In the genomic region with DNA sequence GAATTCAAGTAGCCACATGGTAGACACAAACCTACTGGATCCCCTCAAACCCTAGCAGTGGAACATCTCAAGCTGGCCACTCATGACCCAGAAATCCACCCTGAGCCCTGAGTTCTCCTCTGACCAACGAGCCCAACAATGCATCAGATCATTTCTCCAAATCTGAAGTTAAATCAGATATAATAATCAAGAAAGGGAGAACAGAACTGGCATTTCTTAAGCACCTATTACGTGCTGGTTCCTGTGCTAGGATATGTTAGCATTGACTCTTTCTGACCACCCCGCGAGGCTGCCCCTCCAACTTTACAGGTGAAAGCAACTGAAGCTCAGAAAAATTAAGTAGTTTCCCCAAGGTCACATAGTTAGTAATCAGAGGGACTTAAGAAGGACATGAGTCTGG, we compare ENCODE assay signal across 39 cellular contexts. TPM values are rescaled to one million over a fixed set of nuclear protein-coding genes. Genes with fewer than 3 reads are reported as not detected.
"Had no signal": no experiment of that assay in that cellular context is flagged by ENCODE, and none has a peak within 500 bp of the region (broad histone marks: within the 10 kb centered on the region; RNA-seq: fewer than 3 reads in every experiment).

No MANE protein-coding gene starts in this region.

- H3K9me3 ChIP-seq: adrenal gland, body of pancreas had no signal

- FAIRE-seq: astrocyte, bronchial epithelial cell, TTC549 had no signal

- H3K4me3 Mint-ChIP-seq: activated B cell treated with CpG ODN at 0.5 μM for 24 hours; activated CD4-positive, alpha-beta memory T cell treated with anti-CD3 and anti-CD28 coated beads for 36 hours; activated CD4-positive, alpha-beta T cell treated with anti-CD3 and anti-CD28 coated beads, Interleukin-2, amount 10 ng/mL, durations not matched to agents 24 days and 14 days; activated CD8-positive, alpha-beta T cell treated with anti-CD3 and anti-CD28 coated beads for 36 hours; activated naive CD4-positive, alpha-beta T cell treated with anti-CD3 and anti-CD28 coated beads for 36 hours; activated naive CD8-positive, alpha-beta T cell treated with anti-CD3 and anti-CD28 coated beads for 36 hours; activated T-cell treated with anti-CD3 and anti-CD28 coated beads, Interleukin-2, amount 50 U/mL, for 4 hours; activated T-cell treated with anti-CD3 and anti-CD28 coated beads, Interleukin-2, amount 50 U/mL, for 72 hours; activated T-helper 1 cell treated with anti-CD3 and anti-CD28 coated beads, Interleukin-12 subunit alpha, Interleukin-12 subunit beta, Interleukin-2, Interleukin-4 antibody, amounts not matched to agents 30 ng/mL and 10 ng/mL and 1 ng/mL, durations not matched to agents 14 hours and 24 hours and 36 hours; activated T-helper 17 cell treated with anti-CD3 and anti-CD28 coated beads, Interleukin-2, amount 50 U/mL, for 72 hours; central memory CD8-positive, alpha-beta T cell; T-helper 1 cell treated with Interleukin-12 subunit alpha and Interleukin-12 subunit beta and Interleukin-4 antibody, amounts not matched to agents 30 μg/mL and 1 μg/mL, for 36 hours; T-helper 2 cell treated with Interferon-gamma antibody and Interleukin-4, amounts not matched to agents 5 μg/mL and 100 μg/mL, for 36 hours had no signal

- ATAC-seq: activated CD8-positive, alpha-beta T cell treated with anti-CD3 and anti-CD28 coated beads for 36 hours; activated naive CD4-positive, alpha-beta T cell treated with anti-CD3 and anti-CD28 coated beads, Interleukin-2, amount 50 U/mL, for 72 hours; activated T-cell treated with anti-CD3 and anti-CD28 coated beads, Interleukin-2, amount 50 U/mL, for 4 hours; activated T-cell treated with anti-CD3 and anti-CD28 coated beads, Interleukin-2, amount 50 U/mL, for 72 hours; activated T-helper 17 cell treated with anti-CD3 and anti-CD28 coated beads, Interleukin-2, amount 50 U/mL, for 72 hours; body of pancreas had no signal

- H3K36me3 ChIP-seq: adrenal gland, cardiac muscle cell had no signal

- H3K27ac Mint-ChIP-seq: activated B cell treated with CpG ODN at 0.5 μM for 24 hours; activated CD4-positive, alpha-beta memory T cell treated with anti-CD3 and anti-CD28 coated beads for 36 hours; activated CD4-positive, alpha-beta T cell treated with anti-CD3 and anti-CD28 coated beads, Interleukin-2, amount 10 ng/mL, durations not matched to agents 24 days and 14 days; activated CD8-positive, alpha-beta T cell treated with anti-CD3 and anti-CD28 coated beads for 36 hours; activated naive CD4-positive, alpha-beta T cell treated with anti-CD3 and anti-CD28 coated beads for 36 hours; activated naive CD4-positive, alpha-beta T cell treated with anti-CD3 and anti-CD28 coated beads, Interleukin-2, amount 50 U/mL, for 72 hours; activated naive CD8-positive, alpha-beta T cell treated with anti-CD3 and anti-CD28 coated beads for 36 hours; activated T-cell treated with anti-CD3 and anti-CD28 coated beads, Interleukin-2, amount 50 U/mL, for 72 hours; activated T-helper 1 cell treated with anti-CD3 and anti-CD28 coated beads, Interleukin-12 subunit alpha, Interleukin-12 subunit beta, Interleukin-2, Interleukin-4 antibody, amounts not matched to agents 30 ng/mL and 10 ng/mL and 1 ng/mL, durations not matched to agents 14 hours and 24 hours and 36 hours; activated T-helper 17 cell treated with anti-CD3 and anti-CD28 coated beads, Interleukin-2, amount 50 U/mL, for 72 hours; T-helper 1 cell treated with Interleukin-12 subunit alpha and Interleukin-12 subunit beta and Interleukin-4 antibody, amounts not matched to agents 30 μg/mL and 1 μg/mL, for 36 hours; T-helper 2 cell treated with Interferon-gamma antibody and Interleukin-4, amounts not matched to agents 5 μg/mL and 100 μg/mL, for 36 hours had no signal

- H3K4me1 Mint-ChIP-seq: activated B cell treated with CpG ODN at 0.5 μM for 24 hours had no signal

- H3K27ac ChIP-seq: adrenal gland, body of pancreas, cardiac muscle cell, VCaP had no signal

- DNase-seq: activated B cell treated with CpG ODN at 0.5 μM for 24 hours; activated CD4-positive, alpha-beta memory T cell treated with anti-CD3 and anti-CD28 coated beads for 36 hours; activated CD4-positive, alpha-beta T cell treated with anti-CD3 and anti-CD28 coated beads for 4 hours; activated CD4-positive, alpha-beta T cell treated with anti-CD3 and anti-CD28 coated beads, Interleukin-2, amount 10 ng/mL, durations not matched to agents 24 days and 14 days; activated CD4-positive, alpha-beta T cell treated with anti-CD3 and anti-CD28 coated beads, Interleukin-2, amount 50 U/mL, for 1 hour; activated CD4-positive, alpha-beta T cell treated with anti-CD3 and anti-CD28 coated beads, Interleukin-2, amount 50 U/mL, for 4 hours; activated CD4-positive, CD25-positive, alpha-beta regulatory T cell treated with anti-CD3 and anti-CD28 coated beads, Interleukin-2, amount 50 U/mL, for 72 hours; activated CD8-positive, alpha-beta memory T cell treated with anti-CD3 and anti-CD28 coated beads, Interleukin-2, amount 50 U/mL, for 4 hours; activated CD8-positive, alpha-beta T cell treated with anti-CD3 and anti-CD28 coated beads for 36 hours; activated effector memory CD4-positive, alpha-beta T cell treated with anti-CD3 and anti-CD28 coated beads, Interleukin-2, amount 50 U/mL, for 16 hours; activated gamma-delta T cell treated with Interleukin-2 at 50 U/mL for 16 hours; activated naive CD4-positive, alpha-beta T cell; activated naive CD4-positive, alpha-beta T cell treated with anti-CD3 and anti-CD28 coated beads for 36 hours; activated naive CD4-positive, alpha-beta T cell treated with anti-CD3 and anti-CD28 coated beads, Interleukin-2, amount 50 U/mL, for 16 hours; activated naive CD8-positive, alpha-beta T cell treated with anti-CD3 and anti-CD28 coated beads for 36 hours; activated T-cell treated with anti-CD3 and anti-CD28 coated beads for 4 hours; activated T-cell treated with anti-CD3 and anti-CD28 coated beads, Interleukin-2, amount 50 U/mL, for 1 hour; activated T-cell treated with anti-CD3 and anti-CD28 coated beads, Interleukin-2, amount 50 U/mL, for 4 hours; activated T-cell treated with anti-CD3 and anti-CD28 coated beads, Interleukin-2, amount 50 U/mL, for 72 hours; adrenal gland; amniotic stem cell; aorta; body of pancreas; SW 1271; T-helper 1 cell; T-helper 2 cell; T-helper 9 cell had no signal

- H3K4me3 ChIP-seq: adrenal gland, body of pancreas, cardiac muscle cell had no signal

- H3K9me3 Mint-ChIP-seq: activated CD4-positive, alpha-beta memory T cell treated with anti-CD3 and anti-CD28 coated beads for 36 hours; activated CD8-positive, alpha-beta T cell treated with anti-CD3 and anti-CD28 coated beads for 36 hours; activated naive CD4-positive, alpha-beta T cell treated with anti-CD3 and anti-CD28 coated beads for 36 hours had no signal

- H3K36me3 Mint-ChIP-seq: activated CD4-positive, alpha-beta memory T cell treated with anti-CD3 and anti-CD28 coated beads for 36 hours had no signal

RNA-seq across cellular contexts. Expression of a gene that starts 59.9 kb away (rescaled TPM):
- total RNA-seq: activated B cell treated with CpG ODN at 0.5 μM for 24 hours; activated CD4-positive, alpha-beta memory T cell treated with anti-CD3 and anti-CD28 coated beads for 36 hours; activated CD4-positive, alpha-beta T cell treated with anti-CD3 and anti-CD28 coated beads, Interleukin-2, amount 10 ng/mL, durations not matched to agents 24 days and 14 days; activated CD8-positive, alpha-beta memory T cell treated with anti-CD3 and anti-CD28 coated beads for 36 hours; activated CD8-positive, alpha-beta T cell treated with anti-CD3 and anti-CD28 coated beads for 36 hours; activated naive CD4-positive, alpha-beta T cell treated with anti-CD3 and anti-CD28 coated beads for 36 hours; activated naive CD4-positive, alpha-beta T cell treated with anti-CD3 and anti-CD28 coated beads, Interleukin-2, amount 50 U/mL, for 72 hours; activated naive CD8-positive, alpha-beta T cell treated with anti-CD3 and anti-CD28 coated beads for 36 hours; activated T-cell treated with anti-CD3 and anti-CD28 coated beads, Interleukin-2, amount 50 U/mL, for 4 hours; activated T-helper 1 cell treated with anti-CD3 and anti-CD28 coated beads, Interleukin-12 subunit alpha, Interleukin-12 subunit beta, Interleukin-2, Interleukin-4 antibody, amounts not matched to agents 30 ng/mL and 10 ng/mL and 1 ng/mL, durations not matched to agents 14 hours and 24 hours and 36 hours had no signal
